8 cellular contexts compared by ENCODE assay signal in genomic region chr15:31344824-31345605, GRCh38. TPM values are rescaled to one million over a fixed set of nuclear protein-coding genes. Genes with fewer than 3 reads are reported as not detected.
A peak's percentile ranks its signal among the peaks of the same experiment; 100 is the strongest.
DNase-seq lines count a peak whose midpoint lies in the region; ATAC-seq and TF ChIP-seq lines count a peak whose summit lies in the region.

No MANE protein-coding gene starts in this region.

- no peak for TF ChIP-seq CTCF in WTC11 (IDR thresholded peaks at IDR 0.05)

- peaks cover 28% of the 10 kb centered on the region for H3K36me3 Mint-ChIP-seq in activated naive CD4-positive, alpha-beta T cell treated with anti-CD3 and anti-CD28 coated beads for 36 hours (ENCODE audit: low read depth)
- no peaks in the 10 kb centered on the region for H3K36me3 Mint-ChIP-seq in WTC11

- POLR2A ChIA-PET in WTC11 (lab: Charles Lee), result interaction anchor here (0.6 kb wide), 1 partner anchor 18 kb away, joined by 4 read pairs; no protein-coding TSS in a partner anchor

- H3K27me3 Mint-ChIP-seq in activated naive CD4-positive, alpha-beta T cell treated with anti-CD3 and anti-CD28 coated beads for 36 hours (ENCODE audit: low read depth), result no peaks in the 10 kb centered on the region
- no peaks in the 10 kb centered on the region for H3K27me3 Mint-ChIP-seq in WTC11 (ENCODE audit: low read depth)

- CTCF ChIA-PET in activated naive CD4-positive, alpha-beta T cell treated with anti-CD3 and anti-CD28 coated beads for 36 hours (lab: Charles Lee), result interaction anchor here (1.0 to 4.1 kb wide), 5 partner anchors 12 to 90 kb away, joined by 3 to 21 read pairs (median 7); partner anchors contain the start of gene KLF13
- CTCF ChIA-PET in WTC11 (lab: Charles Lee), result interaction anchor here (1.5 to 2.1 kb wide), 2 partner anchors 21 to 90 kb away, joined by 9 to 12 read pairs; no protein-coding TSS in a partner anchor

- ATAC-seq in GM18511 (IDR thresholded peaks at IDR 0.05; ENCODE audit: unreplicated experiment), result peak; percentile 42
- ATAC-seq in HG02798 (IDR thresholded peaks at IDR 0.05; ENCODE audit: poor library complexity, unreplicated experiment), result peak; percentile 30
- no peak for ATAC-seq in WTC11

- H3K9me3 Mint-ChIP-seq in activated naive CD4-positive, alpha-beta T cell treated with anti-CD3 and anti-CD28 coated beads for 36 hours, result no peaks in the 10 kb centered on the region
- H3K9me3 Mint-ChIP-seq in WTC11, result no peaks in the 10 kb centered on the region

- peaks cover 98% of the 10 kb centered on the region for H3K4me1 Mint-ChIP-seq in activated naive CD4-positive, alpha-beta T cell treated with anti-CD3 and anti-CD28 coated beads for 36 hours (ENCODE audit: low read depth)
- peaks cover 42% of the 10 kb centered on the region for H3K4me1 Mint-ChIP-seq in WTC11

- intact Hi-C loops in activated naive CD4-positive, alpha-beta T cell treated with anti-CD3 and anti-CD28 coated beads for 36 hours (cut with micrococcal nuclease), result no loop called here

- peak overlapping the region; percentile 92 for H3K4me3 Mint-ChIP-seq in activated naive CD4-positive, alpha-beta T cell treated with anti-CD3 and anti-CD28 coated beads for 36 hours
- no peak overlapping the region for H3K4me3 Mint-ChIP-seq in WTC11

- peak overlapping the region; percentile 99 for H3K27ac Mint-ChIP-seq in activated naive CD4-positive, alpha-beta T cell treated with anti-CD3 and anti-CD28 coated beads for 36 hours
- H3K27ac Mint-ChIP-seq in WTC11, result no peak overlapping the region

- DNase-seq in activated naive CD4-positive, alpha-beta T cell treated with anti-CD3 and anti-CD28 coated beads for 36 hours, result peak; percentile 66
- DNase-seq in myocyte (ENCODE audit: low read depth) (peak; percentile 92), SK-N-DZ (ENCODE audit: low spot score) (no peak), WTC11 (ENCODE audit: low spot score) (no peak), NOMO-1 (lab: John Stamatoyannopoulos, UW; ENCODE audit: unreplicated experiment in 2 of 2) (no peak)
- no peak for DNase-seq in central memory CD4-positive, alpha-beta T cell

TF ChIP-seq in WTC11, 78 proteins besides CTCF, POLR2A, EP300 and RAD21:
- TF ChIP-seq USF2 (CRISPR knock-in tag; IDR thresholded peaks at IDR 0.05) (no peak), TCF7 (CRISPR knock-in tag; IDR thresholded peaks at IDR 0.05; ENCODE audit: low read depth) (no peak), ATF1 (CRISPR knock-in tag; IDR thresholded peaks at IDR 0.05) (no peak), ELF4 (CRISPR knock-in tag; IDR thresholded peaks at IDR 0.05; ENCODE audit: low read depth) (no peak), TP53 (CRISPR knock-in tag; IDR thresholded peaks at IDR 0.05) (no peak), NFYB (CRISPR knock-in tag; conservative IDR thresholded peaks at IDR 0.05; ENCODE audit: low read depth) (no peak), MXD4 (CRISPR knock-in tag; IDR thresholded peaks at IDR 0.05; ENCODE audit: borderline replicate concordance) (no peak), ZNF416 (CRISPR knock-in tag; IDR thresholded peaks at IDR 0.05) (no peak)

RNA-seq across cellular contexts. Expression of gene KLF13, which starts 18.4 kb away (rescaled TPM):
- total RNA-seq in activated naive CD4-positive, alpha-beta T cell treated with anti-CD3 and anti-CD28 coated beads for 36 hours, result 100 to 1,000 TPM; 115 to 121 TPM
- total RNA-seq in myocyte (51.9 and 61.2 TPM in 2 replicates), WTC11 (2021) (36.9 to 38.1 TPM (median 37.2 TPM) in 3 replicates)
- polyA plus RNA-seq in myocyte (2012), result 28.0 TPM
- polyA plus RNA-seq in SK-N-DZ (2014; cell fraction: cytosol; rRNA removed), result 65.3 and 76.1 TPM in 2 replicates
- 26.8 and 37.7 TPM in 2 replicates for polyA plus RNA-seq in SK-N-DZ (2014; cell fraction: nucleus; rRNA removed)

Comparison
In these comparisons a context has a peak if more than half of its experiments do, and no peak if none do; other contexts are left out.
1. DNase-seq: peak in activated naive CD4-positive, alpha-beta T cell treated with anti-CD3 and anti-CD28 coated beads for 36 hours (single experiment) and myocyte (single experiment); none in central memory CD4-positive, alpha-beta T cell (single experiment), SK-N-DZ (single experiment), WTC11 (single experiment) and NOMO-1 (0 of 2).